ENCODE assay signal across 11 cellular contexts in the genomic region with DNA sequence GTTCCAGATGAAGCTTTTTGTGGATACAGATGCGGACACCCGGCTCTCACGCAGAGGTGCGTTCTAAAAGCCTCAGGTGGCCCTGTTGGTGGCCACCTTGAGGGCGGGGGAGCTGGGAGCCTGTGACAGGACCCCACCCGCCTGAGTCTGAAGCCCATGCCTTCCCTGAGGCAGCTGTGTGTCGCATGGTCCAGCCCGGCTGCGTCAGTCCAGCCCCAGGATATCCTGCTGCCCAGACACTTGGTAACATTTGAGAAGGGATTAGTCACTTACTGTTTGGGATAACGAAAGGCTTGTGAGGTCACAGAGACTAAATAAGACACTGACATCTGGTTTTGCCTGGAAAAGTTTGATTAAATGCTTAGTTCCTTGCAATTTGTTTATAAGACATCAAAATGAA.
DNase-seq lines count a peak whose midpoint lies in the region; ATAC-seq and TF ChIP-seq lines count a peak whose summit lies in the region.
"Had no signal": no experiment of that assay in that cellular context is flagged by ENCODE, and none has a peak within 500 bp of the region (broad histone marks: within the 10 kb centered on the region; RNA-seq: fewer than 3 reads in every experiment).

No MANE protein-coding gene starts in this region.

- no peak overlapping the region for H3K14ac ChIP-seq in neuronal stem cell (ENCODE audit: low read length)

- no peak overlapping the region for H3K23ac ChIP-seq in neuronal stem cell (ENCODE audit: low read depth, low read length, poor library complexity)

- ATAC-seq in HG02588 (IDR thresholded peaks at IDR 0.05; ENCODE audit: unreplicated experiment), result no peak

- DNase-seq in EL, result peak; percentile 91
- DNase-seq in T1000 (lab: John Stamatoyannopoulos, UW), result peak; percentile 37
- DNase-seq in fibroblast of the aortic adventitia (ENCODE audit: low read depth), result peak; percentile 85
- peak; percentile 52 for DNase-seq in renal cortical epithelial cell (ENCODE audit: low read depth)
- DNase-seq in neuronal stem cell (ENCODE audit: low spot score), result no peak
- DNase-seq in NOMO-1 (lab: John Stamatoyannopoulos, UW; ENCODE audit: unreplicated experiment in 2 of 2), result no peak
- no peak for DNase-seq in NK-92 treated with Interleukin-12 subunit alpha and Interleukin-12 subunit beta, amount 100 ng/mL, for 24 hours (lab: John Stamatoyannopoulos, UW)
- DNase-seq: NCI-H1694 treated with DMSO at 0.1 percent for 48 hours had no signal

- no peak overlapping the region for H2BK5ac ChIP-seq in neuronal stem cell (ENCODE audit: low read length)

- no peak overlapping the region for H2AK5ac ChIP-seq in neuronal stem cell (ENCODE audit: low read depth, low read length)

- H3K4ac ChIP-seq in neuronal stem cell (ENCODE audit: low read length), result no peak overlapping the region

- no peak overlapping the region for H2BK120ac ChIP-seq in neuronal stem cell (ENCODE audit: low read depth, low read length)

- H3K27me3 ChIP-seq in neuronal stem cell (ENCODE audit: control insufficient read depth in 3 of 3, insufficient read depth in 3 of 3, low read depth in 1 of 3, low read length in 3 of 3), result no peaks in the 10 kb centered on the region
- H3K27me3 ChIP-seq: cardiac muscle cell, neutrophil had no signal

- H2BK15ac ChIP-seq in neuronal stem cell (ENCODE audit: low read length), result no peak overlapping the region

- no peak overlapping the region for H4K91ac ChIP-seq in neuronal stem cell (ENCODE audit: low read depth, low read length, poor library complexity)

- H4K8ac ChIP-seq in neuronal stem cell (ENCODE audit: low read depth, low read length), result no peak overlapping the region

- H3K4me3 ChIP-seq in fibroblast of the aortic adventitia (ENCODE audit: low read depth, low read length) (no peak overlapping the region), neuronal stem cell (ENCODE audit: low read length in 2 of 2) (no peak overlapping the region)
- H3K4me3 ChIP-seq: cardiac muscle cell had no signal

- peaks cover under 1 to 7% of the 10 kb centered on the region in 2 donors for H3K9me3 ChIP-seq in neuronal stem cell (replicated peaks in 1 of 2; ENCODE audit: control insufficient read depth in 2 of 2, insufficient read depth in 1 of 2, low read depth in 1 of 2, low read length in 2 of 2)
- H3K9me3 ChIP-seq: neutrophil had no signal

- no peak overlapping the region for H3K18ac ChIP-seq in neuronal stem cell (ENCODE audit: low read length)

- no CpG with 5 or more reads among the region's 10 CpGs for whole genome bisulfite sequencing in neuronal stem cell (ENCODE audit: extremely low coverage in 2 of 2, insufficient read length in 2 of 2, insufficient replicate concordance in 1 of 2), 2 donors

- no peak overlapping the region for H2AFZ ChIP-seq in neuronal stem cell (ENCODE audit: low read length)

- no peak overlapping the region for H3K9ac ChIP-seq in neuronal stem cell (ENCODE audit: low read depth, low read length, poor library complexity)

- peaks cover 4% of the 10 kb centered on the region for H3K79me1 ChIP-seq in neuronal stem cell (ENCODE audit: low read depth, low read length)

- H3K36me3 ChIP-seq in neuronal stem cell (replicated peaks in 1 of 2; ENCODE audit: control insufficient read depth in 2 of 2, insufficient read depth in 2 of 2, low read length in 2 of 2), result peaks cover 45 to 100% of the 10 kb centered on the region in 2 donors
- H3K36me3 ChIP-seq: cardiac muscle cell had no signal

- no peaks in the 10 kb centered on the region for H3K4me1 ChIP-seq in neuronal stem cell (ENCODE audit: control insufficient read depth in 2 of 2, insufficient read depth in 1 of 2, low read depth in 1 of 2, low read length in 2 of 2)

- no peak for TF ChIP-seq CTCF in fibroblast of the aortic adventitia (IDR thresholded peaks at IDR 0.05; ENCODE audit: insufficient read depth, low read length)

- no peak overlapping the region for H2BK12ac ChIP-seq in neuronal stem cell (ENCODE audit: low read length)

- no peak overlapping the region for H3K27ac ChIP-seq in neuronal stem cell (replicated peaks; ENCODE audit: low read length)
- H3K27ac ChIP-seq: cardiac muscle cell, neutrophil had no signal

- no peak overlapping the region for H3K4me2 ChIP-seq in neuronal stem cell (ENCODE audit: insufficient read depth, low read length, poor library complexity, severe bottlenecking)

Comparison
In these comparisons a context has a peak if more than half of its experiments do, and no peak if none do; other contexts are left out.
1. DNase-seq: peak in EL (single experiment), T1000 (single experiment), fibroblast of the aortic adventitia (single experiment) and renal cortical epithelial cell (single experiment); none in neuronal stem cell (single experiment), NOMO-1 (0 of 2) and NK-92 treated with Interleukin-12 subunit alpha and Interleukin-12 subunit beta, amount 100 ng/mL, for 24 hours (single experiment).